ENCODE assay signal across 8 cellular contexts in genomic region chr10:132331956-132332749, GRCh38. TPM values are rescaled to one million over a fixed set of nuclear protein-coding genes. Genes with fewer than 3 reads are reported as not detected.
DNase-seq lines count a peak whose midpoint lies in the region; ATAC-seq and TF ChIP-seq lines count a peak whose summit lies in the region.

Gene LRRC27 (plus strand): TSS chr10:132332193. CDS start chr10:132333525, 1,332 bp downstream.

- H3K27ac Mint-ChIP-seq in activated naive CD4-positive, alpha-beta T cell treated with anti-CD3 and anti-CD28 coated beads, Interleukin-2, amount 50 U/mL, for 72 hours: peak within 1 kb of the TSS; percentile 95 to 98

- H3K9ac ChIP-seq in SK-N-SH: peak within 1 kb of the TSS; percentile 93

- no peak for TF ChIP-seq RAD21 in SK-N-SH (IDR thresholded peaks at IDR 0.05; ENCODE audit: low read length)

- H3K9me3 ChIP-seq in SK-N-SH: no peaks in the 10 kb centered on the region

- peaks cover 16 to 24% of the 10 kb centered on the region in 2 experiments for H3K36me3 ChIP-seq in SK-N-SH (replicated peaks in 1 of 2; ENCODE audit: control insufficient read depth in 1 of 2, insufficient read depth in 2 of 2, low read length in 1 of 2)

- no peaks in the 10 kb centered on the region for H3K9me3 Mint-ChIP-seq in activated naive CD4-positive, alpha-beta T cell treated with anti-CD3 and anti-CD28 coated beads, Interleukin-2, amount 50 U/mL, for 72 hours

- POLR2A ChIA-PET in SK-N-SH (lab: Yijun Ruan, JAX): no interaction called here

- peaks cover 30 to 44% of the 10 kb centered on the region in 2 donors for H3K36me3 Mint-ChIP-seq in activated naive CD4-positive, alpha-beta T cell treated with anti-CD3 and anti-CD28 coated beads, Interleukin-2, amount 50 U/mL, for 72 hours

- H3K4me3 ChIP-seq in SK-N-SH (ENCODE audit: low read depth in 2 of 2, low read length in 1 of 2): peak within 1 kb of the TSS; percentile 81 to 91

- DNase-seq in GM10266 (ENCODE audit: extremely low spot score) (peak; percentile 98), NCI-H1092 (lab: John Stamatoyannopoulos, UW) (peak; percentile 90), SK-N-SH (peak; percentile 100), glomerular visceral epithelial cell (ENCODE audit: extremely low spot score) (peak; percentile 99), omental fat pad (ENCODE audit: low spot score) (peak; percentile 97)
- peak; percentile 98 to 100 for DNase-seq in activated naive CD4-positive, alpha-beta T cell treated with anti-CD3 and anti-CD28 coated beads, Interleukin-2, amount 50 U/mL, for 72 hours (ENCODE audit: low spot score in 2 of 2)

- H3F3A ChIP-seq in SK-N-SH (replicated peaks; ENCODE audit: insufficient read depth): peaks cover 7% of the 10 kb centered on the region

- 0 out of 4 replicates have a peak, but pooled peaks of 1 of the 2 experiments have one; percentile 4 for TF ChIP-seq EP300 in SK-N-SH (IDR thresholded peaks at IDR 0.05; ENCODE audit: borderline replicate concordance in 1 of 2, low read depth in 1 of 2, low read length in 1 of 2)

- no peaks in the 10 kb centered on the region for H4K20me1 ChIP-seq in SK-N-SH (ENCODE audit: insufficient read depth)

- peak within 1 kb of the TSS; percentile 82 for H2AFZ ChIP-seq in SK-N-SH (ENCODE audit: low read depth)

- CTCF ChIA-PET in SK-N-SH (lab: Yijun Ruan, JAX): interaction anchor here (1.2 kb wide), 1 partner anchor 110 kb away, joined by 3 read pairs; no protein-coding TSS in a partner anchor

- peak within 1 kb of the TSS; percentile 99 for H3K4me2 ChIP-seq in SK-N-SH

- ATAC-seq in HG02623 (IDR thresholded peaks at IDR 0.05; ENCODE audit: unreplicated experiment) (peak; percentile 76), omental fat pad (ENCODE audit: low FRiP score) (peak; percentile 95)
- ATAC-seq in activated naive CD4-positive, alpha-beta T cell treated with anti-CD3 and anti-CD28 coated beads, Interleukin-2, amount 50 U/mL, for 72 hours: peak; percentile 83 to 92

- H3K27ac ChIP-seq in SK-N-SH (ENCODE audit: low read depth in 2 of 2, low read length in 1 of 2) (peak within 1 kb of the TSS; percentile 62 to 80), temporal lobe (ENCODE audit: low read depth, low read length) (peak within 1 kb of the TSS; percentile 77)

- peaks cover 54% of the 10 kb centered on the region for H3K79me2 ChIP-seq in SK-N-SH (ENCODE audit: insufficient read depth)

- no peaks in the 10 kb centered on the region for H3K27me3 ChIP-seq in SK-N-SH (ENCODE audit: insufficient read depth)

- 10% methylated on average over 19 of the region's 71 CpGs for WGBS in SK-N-SH (ENCODE audit: low lambda C conversion rate)

- H3K4me1 ChIP-seq in SK-N-SH (ENCODE audit: control insufficient read depth in 1 of 2, insufficient read depth in 2 of 2, low read depth in 1 of 2, low read length in 1 of 2): peaks cover 0 to 29% of the 10 kb centered on the region in 2 experiments; a peak in 3 of 4 replicates

- TF ChIP-seq CTCF in GM10266 (IDR thresholded peaks at IDR 0.05; ENCODE audit: control insufficient read depth, insufficient read depth, low read depth, missing control alignments): no peak
- no peak for TF ChIP-seq CTCF in SK-N-SH (IDR thresholded peaks at IDR 0.05)
- no peak for TF ChIP-seq CTCF in omental fat pad (IDR thresholded peaks at IDR 0.05)

- no peaks in the 10 kb centered on the region for H3K9me2 ChIP-seq in SK-N-SH

TF ChIP-seq in SK-N-SH, 30 proteins besides CTCF, POLR2A, EP300 and RAD21 (continues in another document):
- TF ChIP-seq JUND (IDR thresholded peaks at IDR 0.05) (no peak), FOXJ3 (CRISPR knock-in tag; IDR thresholded peaks at IDR 0.05) (no peak), RFX5 (IDR thresholded peaks at IDR 0.05; ENCODE audit: low read length) (no peak), REST (IDR thresholded peaks at IDR 0.05; ENCODE audit: low read depth, low read length) (no peak), SMC3 (IDR thresholded peaks at IDR 0.05; ENCODE audit: low read depth, low read length) (no peak; the same call in 1 of the 2 replicates), MEF2A (IDR thresholded peaks at IDR 0.05; ENCODE audit: borderline replicate concordance, low read depth) (no peak), USF2 (IDR thresholded peaks at IDR 0.05; ENCODE audit: borderline replicate concordance, low read depth, low read length) (no peak), NRF1 (IDR thresholded peaks at IDR 0.05; ENCODE audit: low read depth, low read length) (peak; percentile 98), YY1 (IDR thresholded peaks at IDR 0.05; ENCODE audit: low read depth) (peak; percentile 87), SIN3A (IDR thresholded peaks at IDR 0.05; ENCODE audit: borderline replicate concordance, low read depth, low read length) (peak; percentile 96), MXI1 (IDR thresholded peaks at IDR 0.05; ENCODE audit: low read depth, low read length) (peak; percentile 88), FOSL2 (IDR thresholded peaks at IDR 0.05; ENCODE audit: borderline replicate concordance, low read depth) (no peak), PBX3 (IDR thresholded peaks at IDR 0.05) (no peak), ELF1 (IDR thresholded peaks at IDR 0.05) (no peak), MAX (IDR thresholded peaks at IDR 0.05; ENCODE audit: low read depth) (peak; percentile 60), POLR2AphosphoS5 (IDR thresholded peaks at IDR 0.05; ENCODE audit: low read depth, low read length) (no peak), FOXM1 (IDR thresholded peaks at IDR 0.05; ENCODE audit: low read depth) (no peak), TEAD4 (IDR thresholded peaks at IDR 0.05; ENCODE audit: borderline replicate concordance, insufficient read depth) (no peak)

RNA-seq across cellular contexts. Expression of gene LRRC27, which starts in this region (rescaled TPM):
- polyA plus RNA-seq in SK-N-SH (2012; rRNA removed): 10.0 and 11.2 TPM in 2 replicates
- 7.4 and 7.6 TPM in 2 replicates for polyA plus RNA-seq in SK-N-SH (2012; cell fraction: cytosol; rRNA removed)
- polyA plus RNA-seq in SK-N-SH (2012; cell fraction: nucleus; rRNA removed): 44.8 and 57.8 TPM in 2 replicates
- 1 to 10 TPM; 4.1 to 7.2 TPM for total RNA-seq in activated naive CD4-positive, alpha-beta T cell treated with anti-CD3 and anti-CD28 coated beads, Interleukin-2, amount 50 U/mL, for 72 hours
- total RNA-seq in omental fat pad: 10 to 100 TPM in 1 of 4 donors, 1 to 10 TPM in 3; 5.0 to 12.1 (median 7.7) TPM
- total RNA-seq in temporal lobe: 13.5 TPM

Comparison
In these comparisons a context has a peak if more than half of its experiments do, and no peak if none do; other contexts are left out.
1. Peak in every context shown above with its lines: DNase-seq, ATAC-seq, H3K4me3 ChIP-seq and H3K27ac ChIP-seq.